Comparison of ENCODE assay signal across 7 cellular contexts in the genomic region with DNA sequence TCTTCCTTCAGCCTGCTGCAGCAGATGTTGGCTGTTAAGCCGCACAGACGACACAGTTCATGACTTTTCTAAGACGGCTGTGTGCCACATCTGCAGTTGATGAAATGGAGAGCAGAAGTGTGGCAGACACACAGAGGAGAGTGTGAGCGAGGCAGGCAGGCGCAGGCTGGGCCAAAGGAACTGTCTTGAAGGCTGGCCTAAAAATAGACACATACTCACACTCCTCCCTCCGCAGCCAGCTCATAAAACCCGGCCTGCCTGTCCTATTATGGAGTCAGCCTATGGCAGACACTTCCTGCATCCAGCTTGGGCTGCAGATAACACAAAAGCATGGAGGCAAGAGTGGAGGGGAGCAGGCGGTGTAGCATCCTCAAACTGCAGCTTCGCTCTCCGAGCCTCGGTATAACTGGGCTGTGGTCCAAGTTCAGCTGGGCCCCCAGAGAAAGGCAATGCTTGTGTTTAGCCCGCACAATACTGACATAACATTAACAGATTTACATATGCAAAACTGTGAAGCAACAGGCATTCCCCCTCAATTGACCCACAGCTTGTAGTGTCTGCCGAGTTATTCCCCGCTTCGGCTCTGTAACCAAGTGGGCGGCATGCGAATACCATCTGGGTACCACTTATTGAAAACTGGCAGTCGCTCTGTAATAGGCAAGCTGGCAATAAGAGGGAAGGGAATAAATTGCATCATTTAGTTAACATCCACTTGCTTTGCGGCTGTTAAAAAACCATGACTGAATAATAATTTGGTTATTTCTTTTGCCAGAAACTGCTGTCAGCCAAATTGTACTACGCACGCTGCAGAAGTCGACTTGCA. TPM values are rescaled to one million over a fixed set of nuclear protein-coding genes. Genes with fewer than 3 reads are reported as not detected.
DNase-seq lines count a peak whose midpoint lies in the region; ATAC-seq and TF ChIP-seq lines count a peak whose summit lies in the region.

No MANE protein-coding gene starts in this region.

- TF ChIP-seq CTCF in epithelial cell of esophagus (IDR thresholded peaks at IDR 0.05; ENCODE audit: insufficient read depth, low read depth, low read length, missing control alignments) = no peak

- DNase-seq in SHP77 (lab: John Stamatoyannopoulos, UW) = peak; percentile 39 to 64
- DNase-seq in epithelial cell of esophagus (ENCODE audit: low read depth) = peak; percentile 84
- peak; percentile 82 for DNase-seq in myocyte (ENCODE audit: low read depth)
- DNase-seq in GM19240 (ENCODE audit: insufficient read length, low spot score) = no peak
- DNase-seq in NCI-H2196 (lab: John Stamatoyannopoulos, UW; ENCODE audit: unreplicated experiment) = no peak

- ATAC-seq in GM18873 (IDR thresholded peaks at IDR 0.05; ENCODE audit: low FRiP score, unreplicated experiment) (peak; percentile 70), HG03095 (IDR thresholded peaks at IDR 0.05; ENCODE audit: unreplicated experiment) (peak; percentile 66)

- H3K4me3 ChIP-seq in epithelial cell of esophagus (ENCODE audit: low read length) = no peak overlapping the region

RNA-seq across cellular contexts. Expression of a gene that starts 40.8 kb away (rescaled TPM):
- 17.9 and 28.8 TPM in 2 replicates for total RNA-seq in myocyte
- 15.4 TPM for polyA plus RNA-seq in myocyte (2012)

Comparison
In these comparisons a context has a peak if more than half of its experiments do, and no peak if none do; other contexts are left out.
1. DNase-seq: peak in SHP77 (2 of 2), epithelial cell of esophagus (single experiment) and myocyte (single experiment); none in GM19240 (single experiment) and NCI-H2196 (single experiment).